Comparison of ENCODE assay signal across 9 cellular contexts in genomic region chr14:28635387-28635786, GRCh38.
DNase-seq lines count a peak whose midpoint lies in the region; ATAC-seq and TF ChIP-seq lines count a peak whose summit lies in the region.
"Had no signal": no experiment of that assay in that cellular context is flagged by ENCODE, and none has a peak within 500 bp of the region (broad histone marks: within the 10 kb centered on the region; RNA-seq: fewer than 3 reads in every experiment).

No MANE protein-coding gene starts in this region.

- H3K9me3 ChIP-seq in left lung (peaks cover 0 to 3% of the 10 kb centered on the region in 2 donors), uterus (no peaks in the 10 kb centered on the region)

- intact Hi-C loops in activated CD8-positive, alpha-beta T cell treated with anti-CD3 and anti-CD28 coated beads for 36 hours (cut with micrococcal nuclease): no loop called here
- intact Hi-C loops in left lung (cut with DNase I) (no loop called here), uterus (cut with DNase I; ENCODE audit: low total_unique reads) (no loop called here)

- no peak overlapping the region for H3K27ac Mint-ChIP-seq in activated CD8-positive, alpha-beta T cell treated with anti-CD3 and anti-CD28 coated beads for 36 hours
- H3K27ac Mint-ChIP-seq: CD4-positive, alpha-beta memory T cell had no signal

- no peaks in the 10 kb centered on the region for H3K27me3 ChIP-seq in left lung
- no peaks in the 10 kb centered on the region for H3K27me3 ChIP-seq in uterus

- peaks cover 23% of the 10 kb centered on the region for H3K9me3 Mint-ChIP-seq in activated CD8-positive, alpha-beta T cell treated with anti-CD3 and anti-CD28 coated beads for 36 hours

- H3K27me3 Mint-ChIP-seq in activated CD8-positive, alpha-beta T cell treated with anti-CD3 and anti-CD28 coated beads for 36 hours: no peaks in the 10 kb centered on the region
- H3K27me3 Mint-ChIP-seq: CD4-positive, alpha-beta memory T cell had no signal

- no peaks in the 10 kb centered on the region for H3K4me1 ChIP-seq in left lung
- no peaks in the 10 kb centered on the region for H3K4me1 ChIP-seq in uterus

- H3K4me1 Mint-ChIP-seq in activated CD8-positive, alpha-beta T cell treated with anti-CD3 and anti-CD28 coated beads for 36 hours (ENCODE audit: low read depth): no peaks in the 10 kb centered on the region
- H3K4me1 Mint-ChIP-seq: CD4-positive, alpha-beta memory T cell had no signal

- H3K36me3 ChIP-seq in left lung: no peaks in the 10 kb centered on the region
- no peaks in the 10 kb centered on the region for H3K36me3 ChIP-seq in uterus

- TF ChIP-seq POLR2A in uterus (IDR thresholded peaks at IDR 0.05): no peak

- H3K4me3 Mint-ChIP-seq in activated CD8-positive, alpha-beta T cell treated with anti-CD3 and anti-CD28 coated beads for 36 hours: no peak overlapping the region
- H3K4me3 Mint-ChIP-seq: CD4-positive, alpha-beta memory T cell had no signal

- H3K4me3 ChIP-seq in left lung: no peak overlapping the region
- H3K4me3 ChIP-seq in uterus: no peak overlapping the region

- ATAC-seq in activated CD8-positive, alpha-beta T cell treated with anti-CD3 and anti-CD28 coated beads for 36 hours: no peak
- peak; percentile 33 for ATAC-seq in left lung
- ATAC-seq in HG03521 (IDR thresholded peaks at IDR 0.05; ENCODE audit: unreplicated experiment): no peak
- ATAC-seq in GM21360 (IDR thresholded peaks at IDR 0.05; ENCODE audit: unreplicated experiment): no peak

- CTCF ChIA-PET in activated CD8-positive, alpha-beta T cell treated with anti-CD3 and anti-CD28 coated beads for 36 hours (lab: Charles Lee): no interaction called here

- no peak overlapping the region for H3K27ac ChIP-seq in left lung
- H3K27ac ChIP-seq in uterus: no peak overlapping the region

- peak; percentile 26 to 71 (median 53) for DNase-seq in NCI-H1417 (lab: John Stamatoyannopoulos, UW)
- no peak for DNase-seq in NCI-H1417 treated with DMSO at 0.1 percent for 48 hours (lab: John Stamatoyannopoulos, UW)
- no peak for DNase-seq in activated CD8-positive, alpha-beta T cell treated with anti-CD3 and anti-CD28 coated beads for 36 hours
- DNase-seq in left lung: no peak
- DNase-seq in uterus: no peak

- no peaks in the 10 kb centered on the region for H3K36me3 Mint-ChIP-seq in activated CD8-positive, alpha-beta T cell treated with anti-CD3 and anti-CD28 coated beads for 36 hours (ENCODE audit: low read depth)
- H3K36me3 Mint-ChIP-seq: CD4-positive, alpha-beta memory T cell had no signal

- POLR2A ChIA-PET in activated CD8-positive, alpha-beta T cell treated with anti-CD3 and anti-CD28 coated beads for 36 hours (lab: Charles Lee): no interaction called here

- TF ChIP-seq CTCF in LNCAP (IDR thresholded peaks at IDR 0.05): peak; percentile 59
- peak; percentile 42 for TF ChIP-seq CTCF in activated CD8-positive, alpha-beta T cell treated with anti-CD3 and anti-CD28 coated beads for 36 hours (IDR thresholded peaks at IDR 0.05)
- TF ChIP-seq CTCF in left lung (IDR thresholded peaks at IDR 0.05): peak in 1 of 2 donors; percentile 30
- TF ChIP-seq CTCF in uterus (IDR thresholded peaks at IDR 0.05): peak in 1 of 4 experiments; percentile 30

Comparison
In these comparisons a context has a peak if more than half of its experiments do, and no peak if none do; other contexts are left out.
1. DNase-seq: peak in NCI-H1417 (3 of 3); none in NCI-H1417 treated with DMSO at 0.1 percent for 48 hours (single experiment), activated CD8-positive, alpha-beta T cell treated with anti-CD3 and anti-CD28 coated beads for 36 hours (single experiment), left lung (0 of 2) and uterus (0 of 2).